15 cellular contexts compared by ENCODE assay signal in the genomic region with DNA sequence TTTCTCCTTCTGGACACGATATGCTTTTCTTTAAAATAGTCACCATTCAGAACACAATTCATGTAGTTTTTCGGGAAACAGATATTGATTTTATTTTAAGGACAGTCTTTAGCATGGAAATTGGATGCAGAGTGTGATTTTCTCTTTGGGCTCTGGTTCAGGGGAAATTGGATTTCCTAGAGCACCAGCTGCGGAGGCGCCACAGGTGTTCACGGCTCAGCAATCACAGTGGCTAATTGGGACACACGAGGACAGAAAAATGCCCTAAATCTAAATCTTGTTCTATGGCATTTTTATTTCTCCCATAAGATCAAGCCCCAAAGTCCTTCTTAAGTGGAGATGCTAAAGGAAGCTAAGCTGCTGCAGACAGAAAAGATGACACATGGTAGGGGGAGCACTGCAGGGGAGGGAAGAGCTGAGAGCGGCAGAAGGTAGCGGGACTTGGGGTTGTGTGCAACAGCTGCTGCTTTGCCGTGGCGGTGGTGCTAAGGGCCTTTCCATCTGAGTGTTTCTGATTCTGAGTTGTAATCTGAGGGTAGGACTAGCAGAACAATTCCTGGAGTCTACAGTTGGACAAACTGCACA.
DNase-seq lines count a peak whose midpoint lies in the region; ATAC-seq and TF ChIP-seq lines count a peak whose summit lies in the region.
"Had no signal": no experiment of that assay in that cellular context is flagged by ENCODE, and none has a peak within 500 bp of the region (broad histone marks: within the 10 kb centered on the region; RNA-seq: fewer than 3 reads in every experiment).

No MANE protein-coding gene starts in this region.

- TF ChIP-seq POLR2A in upper lobe of left lung (IDR thresholded peaks at IDR 0.05): no peak

- intact Hi-C loops in activated CD4-positive, alpha-beta T cell treated with anti-CD3 and anti-CD28 coated beads, Interleukin-2, amount 10 ng/mL, durations not matched to agents 24 days and 14 days (cut with micrococcal nuclease): no loop called here

- H3K27me3 Mint-ChIP-seq in activated CD4-positive, alpha-beta T cell treated with anti-CD3 and anti-CD28 coated beads, Interleukin-2, amount 10 ng/mL, durations not matched to agents 24 days and 14 days: peaks cover 7% of the 10 kb centered on the region
- peaks cover 7% of the 10 kb centered on the region for H3K27me3 Mint-ChIP-seq in osteocyte (ENCODE audit: unreplicated experiment)
- H3K27me3 Mint-ChIP-seq: CD4-positive, CD25-positive, alpha-beta regulatory T cell had no signal

- no peak for TF ChIP-seq EP300 in upper lobe of left lung (IDR thresholded peaks at IDR 0.05)

- TF ChIP-seq CTCF in osteocyte (IDR thresholded peaks at IDR 0.05) (no peak), upper lobe of left lung (IDR thresholded peaks at IDR 0.05) (no peak)

- no peak overlapping the region for H3K4me3 ChIP-seq in upper lobe of left lung
- H3K4me3 ChIP-seq: BLaER1 treated with 17β-estradiol and CSF1 and Interleukin-3, amounts not matched to agents 10 nM and 100 nM; GM12878 had no signal

- H3K27me3 ChIP-seq in upper lobe of left lung: no peaks in the 10 kb centered on the region
- H3K27me3 ChIP-seq: BLaER1 treated with 17β-estradiol and CSF1 and Interleukin-3, amounts not matched to agents 10 nM and 100 nM had no signal

- no peak overlapping the region for H3K27ac ChIP-seq in upper lobe of left lung
- H3K27ac ChIP-seq: 22Rv1; BLaER1 treated with 17β-estradiol and CSF1 and Interleukin-3, amounts not matched to agents 10 nM and 100 nM had no signal

- 92 to 94% methylated on average over 10 of the region's 10 CpGs for WGBS in upper lobe of left lung, 2 donors

- peak; percentile 6 for DNase-seq in activated CD4-positive, alpha-beta T cell treated with anti-CD3 and anti-CD28 coated beads, Interleukin-2, amount 10 ng/mL, durations not matched to agents 24 days and 14 days
- no peak for DNase-seq in activated CD4-positive, alpha-beta T cell treated with anti-CD3 and anti-CD28 coated beads, Interleukin-2, amount 50 U/mL, for 48 hours
- peak; percentile 93 for DNase-seq in NCI-H524 treated with DMSO at 0.1 percent for 48 hours (lab: John Stamatoyannopoulos, UW)
- peak; percentile 60 for DNase-seq in cerebellar cortex (ENCODE audit: low spot score)
- DNase-seq in osteocyte (ENCODE audit: extremely low spot score, unreplicated experiment): peak; percentile 40
- DNase-seq in activated CD4-positive, CD25-positive, alpha-beta regulatory T cell (lab: John Stamatoyannopoulos, UW): no peak
- DNase-seq in upper lobe of left lung: no peak
- no peak for DNase-seq in MV-4-11 (lab: John Stamatoyannopoulos, UW)
- DNase-seq: AML-193; CD4-positive, CD25-positive, alpha-beta regulatory T cell; GOT3; H9 had no signal

- H3K4me3 Mint-ChIP-seq in activated CD4-positive, alpha-beta T cell treated with anti-CD3 and anti-CD28 coated beads, Interleukin-2, amount 10 ng/mL, durations not matched to agents 24 days and 14 days: no peak overlapping the region
- H3K4me3 Mint-ChIP-seq in osteocyte (ENCODE audit: unreplicated experiment): no peak overlapping the region
- H3K4me3 Mint-ChIP-seq: CD4-positive, CD25-positive, alpha-beta regulatory T cell; H9 had no signal

- no peak overlapping the region for H3K27ac Mint-ChIP-seq in activated CD4-positive, alpha-beta T cell treated with anti-CD3 and anti-CD28 coated beads, Interleukin-2, amount 10 ng/mL, durations not matched to agents 24 days and 14 days
- H3K27ac Mint-ChIP-seq in osteocyte (ENCODE audit: unreplicated experiment): no peak overlapping the region
- H3K27ac Mint-ChIP-seq: CD4-positive, CD25-positive, alpha-beta regulatory T cell; H9 had no signal

- no peaks in the 10 kb centered on the region for H3K36me3 ChIP-seq in upper lobe of left lung
- H3K36me3 ChIP-seq: BLaER1 treated with 17β-estradiol and CSF1 and Interleukin-3, amounts not matched to agents 10 nM and 100 nM had no signal

- no peaks in the 10 kb centered on the region for H3K4me1 ChIP-seq in upper lobe of left lung

- H3K36me3 Mint-ChIP-seq in activated CD4-positive, alpha-beta T cell treated with anti-CD3 and anti-CD28 coated beads, Interleukin-2, amount 10 ng/mL, durations not matched to agents 24 days and 14 days (ENCODE audit: low read depth): no peaks in the 10 kb centered on the region
- no peaks in the 10 kb centered on the region for H3K36me3 Mint-ChIP-seq in osteocyte (ENCODE audit: unreplicated experiment)
- H3K36me3 Mint-ChIP-seq: CD4-positive, CD25-positive, alpha-beta regulatory T cell had no signal

- H3K9me3 ChIP-seq in upper lobe of left lung: no peaks in the 10 kb centered on the region

- ATAC-seq in upper lobe of left lung (ENCODE audit: low FRiP score in 2 of 2): no peak
- ATAC-seq: GM12878 had no signal

- H3K9me3 Mint-ChIP-seq in activated CD4-positive, alpha-beta T cell treated with anti-CD3 and anti-CD28 coated beads, Interleukin-2, amount 10 ng/mL, durations not matched to agents 24 days and 14 days: no peaks in the 10 kb centered on the region
- H3K9me3 Mint-ChIP-seq in osteocyte (ENCODE audit: unreplicated experiment): peaks cover 6% of the 10 kb centered on the region
- H3K9me3 Mint-ChIP-seq: H9 had no signal

- no peaks in the 10 kb centered on the region for H3K4me1 Mint-ChIP-seq in activated CD4-positive, alpha-beta T cell treated with anti-CD3 and anti-CD28 coated beads, Interleukin-2, amount 10 ng/mL, durations not matched to agents 24 days and 14 days
- peaks cover 2% of the 10 kb centered on the region for H3K4me1 Mint-ChIP-seq in osteocyte (ENCODE audit: unreplicated experiment)
- H3K4me1 Mint-ChIP-seq: CD4-positive, CD25-positive, alpha-beta regulatory T cell; H9 had no signal

Comparison
In these comparisons a context has a peak if more than half of its experiments do, and no peak if none do; other contexts are left out.
1. DNase-seq: peak in activated CD4-positive, alpha-beta T cell treated with anti-CD3 and anti-CD28 coated beads, Interleukin-2, amount 10 ng/mL, durations not matched to agents 24 days and 14 days (single experiment), NCI-H524 treated with DMSO at 0.1 percent for 48 hours (single experiment), cerebellar cortex (single experiment) and osteocyte (single experiment); none in activated CD4-positive, alpha-beta T cell treated with anti-CD3 and anti-CD28 coated beads, Interleukin-2, amount 50 U/mL, for 48 hours (0 of 2), activated CD4-positive, CD25-positive, alpha-beta regulatory T cell (0 of 4), upper lobe of left lung (0 of 2) and MV-4-11 (single experiment).